In genomic region chr17:78412403-78412802, GRCh38 we compare ENCODE assay signal across 8 cellular contexts. TPM values are rescaled to one million over a fixed set of nuclear protein-coding genes. Genes with fewer than 3 reads are reported as not detected.
DNase-seq lines count a peak whose midpoint lies in the region; ATAC-seq and TF ChIP-seq lines count a peak whose summit lies in the region.

No MANE protein-coding gene starts in this region.

- no peaks in the 10 kb centered on the region for H3K9me3 Mint-ChIP-seq in naive thymus-derived CD8-positive, alpha-beta T cell

- in situ Hi-C loops in astrocyte of the spinal cord (cut with HindIII; ENCODE audit: low sequenced_read_pairs): no loop called here

- peaks cover 0 to 31% (median 0%) of the 10 kb centered on the region in 3 donors for H3K36me3 Mint-ChIP-seq in naive thymus-derived CD8-positive, alpha-beta T cell

- peaks cover 33 to 88% (median 63%) of the 10 kb centered on the region in 4 donors for H3K4me1 Mint-ChIP-seq in naive thymus-derived CD8-positive, alpha-beta T cell

- TF ChIP-seq CTCF in astrocyte of the spinal cord (IDR thresholded peaks at IDR 0.05; ENCODE audit: low read depth, low read length): peak; percentile 65

- peak overlapping the region; percentile 70 to 99 (median 90) for H3K27ac Mint-ChIP-seq in naive thymus-derived CD8-positive, alpha-beta T cell

- H3K4me3 Mint-ChIP-seq in naive thymus-derived CD8-positive, alpha-beta T cell: peak overlapping the region in 3 of 10 donors; percentile 25 to 81 (median 26)

- peak; percentile 16 for DNase-seq in NCI-H2029 (lab: John Stamatoyannopoulos, UW)
- DNase-seq in NCI-H2029 treated with DMSO at 0.1 percent for 48 hours (lab: John Stamatoyannopoulos, UW): no peak
- DNase-seq in NCI-H69 (lab: John Stamatoyannopoulos, UW): peak; percentile 57
- DNase-seq in astrocyte of the spinal cord (ENCODE audit: low read depth, low spot score): peak; percentile 20
- peak in 1 of 10 donors; percentile 53 for DNase-seq in naive thymus-derived CD8-positive, alpha-beta T cell
- DNase-seq in KG1 (lab: John Stamatoyannopoulos, UW): no peak
- no peak for DNase-seq in EL

- H3K4me3 ChIP-seq in astrocyte of the spinal cord (ENCODE audit: low read depth, low read length): no peak overlapping the region

- no peak for ATAC-seq in naive thymus-derived CD8-positive, alpha-beta T cell
- ATAC-seq in HG03139 (IDR thresholded peaks at IDR 0.05; ENCODE audit: unreplicated experiment): no peak

- H3K27me3 Mint-ChIP-seq in naive thymus-derived CD8-positive, alpha-beta T cell: no peaks in the 10 kb centered on the region

- POLR2A ChIA-PET in naive thymus-derived CD8-positive, alpha-beta T cell (lab: Charles Lee): interaction anchor here (0.5 to 0.7 kb wide), 2 partner anchors 29 to 350 kb away, joined by 3 to 7 read pairs; no protein-coding TSS in a partner anchor

RNA-seq across cellular contexts. Expression of gene PGS1, which starts 34.0 kb away (rescaled TPM):
- total RNA-seq in naive thymus-derived CD8-positive, alpha-beta T cell: 10 to 100 TPM; 72.5 to 73.4 TPM
- polyA plus RNA-seq in naive thymus-derived CD8-positive, alpha-beta T cell: 10 to 100 TPM; 24.3 to 46.6 (median 32.7) TPM

RNA-seq across cellular contexts. Expression of gene SOCS3, which starts 52.5 kb away (rescaled TPM):
- total RNA-seq in naive thymus-derived CD8-positive, alpha-beta T cell: 1 to 10 TPM in 1 of 2 experiments, under 1 TPM in 1; 0.86 to 1.0 TPM
- polyA plus RNA-seq in naive thymus-derived CD8-positive, alpha-beta T cell: 10 to 100 TPM; 21.2 to 43.9 (median 37.3) TPM

Comparison
In these comparisons a context has a peak if more than half of its experiments do, and no peak if none do; other contexts are left out.
1. DNase-seq: peak in NCI-H2029 (single experiment), NCI-H69 (single experiment) and astrocyte of the spinal cord (single experiment); none in NCI-H2029 treated with DMSO at 0.1 percent for 48 hours (single experiment), KG1 (single experiment) and EL (single experiment).